8 cellular contexts compared by ENCODE assay signal in genomic region chr20:44475372-44475693, GRCh38. TPM values are rescaled to one million over a fixed set of nuclear protein-coding genes. Genes with fewer than 3 reads are reported as not detected.
DNase-seq lines count a peak whose midpoint lies in the region; ATAC-seq, FAIRE-seq and TF ChIP-seq lines count a peak whose summit lies in the region.

No MANE protein-coding gene starts in this region.

- H3K4me3 ChIP-seq in PC-9 (peak overlapping the region; percentile 88), epithelial cell of proximal tubule (ENCODE audit: low read depth, low read length) (peak overlapping the region; percentile 90), pancreas (peak overlapping the region; percentile 57 to 90 (median 70))

- BruUV-seq in PC-9 (replicated peaks; lab: Mats Ljungman, UMichigan), result no TSS peak

- H3K36me3 ChIP-seq in PC-9 (ENCODE audit: low read depth) (no peaks in the 10 kb centered on the region), pancreas (peaks cover 0 to 4% (median 0%) of the 10 kb centered on the region in 3 donors)

- H3K4me1 ChIP-seq in PC-9 (replicated peaks; ENCODE audit: insufficient read depth) (peaks cover 22% of the 10 kb centered on the region), pancreas (peaks cover 3 to 5% (median 3%) of the 10 kb centered on the region in 3 donors)

- peak overlapping the region; percentile 87 for H2AFZ ChIP-seq in PC-9

- TF ChIP-seq CTCF in PC-9 (conservative IDR thresholded peaks at IDR 0.05), result no peak
- TF ChIP-seq CTCF in epithelial cell of proximal tubule (conservative IDR thresholded peaks at IDR 0.05; ENCODE audit: low read depth, low read length), result no peak
- TF ChIP-seq CTCF in pancreas (IDR thresholded peaks at IDR 0.05), result no peak

- H3K9me3 ChIP-seq in PC-9 (ENCODE audit: insufficient read depth, low read depth) (no peaks in the 10 kb centered on the region), pancreas (no peaks in the 10 kb centered on the region)

- H4K20me1 ChIP-seq in PC-9 (ENCODE audit: insufficient read depth), result no peaks in the 10 kb centered on the region

- H3K4me2 ChIP-seq in PC-9, result peak overlapping the region; percentile 84

- FAIRE-seq in pancreas (lab: Jason Lieb, UNC), result no peak
- no peak for FAIRE-seq in GM19239 (lab: Jason Lieb, UNC)

- intact Hi-C loops in PC-9 (cut with micrococcal nuclease; ENCODE audit: unreplicated experiment) (loop anchor here (1.0 to 5.0 kb wide), 3 partner anchors 135 to 257 kb away; no protein-coding TSS in a partner anchor), pancreas (cut with DNase I) (no loop called here)

- ATAC-seq in pancreas (peak; percentile 3 to 15 (median 10)), GM19351 (IDR thresholded peaks at IDR 0.05; ENCODE audit: unreplicated experiment) (no peak), HG02840 (IDR thresholded peaks at IDR 0.05; ENCODE audit: low FRiP score, unreplicated experiment) (no peak)

- CTCF ChIA-PET in PC-9 (lab: Charles Lee), result no interaction called here

- peaks cover 6% of the 10 kb centered on the region; the same call in 1 of the 2 replicates for H3F3A ChIP-seq in PC-9 (ENCODE audit: insufficient read depth, low read depth)

- H3K27ac ChIP-seq in PC-9 (no peak overlapping the region), pancreas (peak overlapping the region; percentile 55 to 77 (median 73))

- peaks cover 15% of the 10 kb centered on the region for H3K79me2 ChIP-seq in PC-9 (ENCODE audit: low read depth)

- H3K9me2 ChIP-seq in PC-9 (ENCODE audit: insufficient read depth), result no peaks in the 10 kb centered on the region

- DNase-seq in DMS53 (lab: John Stamatoyannopoulos, UW) (peak; percentile 62), PC-9 (no peak), epithelial cell of proximal tubule (ENCODE audit: low read depth) (no peak), pancreas (no peak), GM19239 (ENCODE audit: insufficient read length, low spot score) (no peak), COLO668 (lab: John Stamatoyannopoulos, UW; ENCODE audit: unreplicated experiment) (no peak)

- WGBS in pancreas, 2 donors, result 4 to 6% methylated on average over 2 of the region's 2 CpGs

- POLR2A ChIA-PET in PC-9 (lab: Charles Lee; ENCODE audit: unreplicated experiment), result interaction anchor here (0.6 to 0.7 kb wide), 3 partner anchors 13 to 68 kb away, joined by 3 read pairs; no protein-coding TSS in a partner anchor

- H3K27me3 ChIP-seq in PC-9 (ENCODE audit: insufficient read depth, low read depth), result no peaks in the 10 kb centered on the region
- no peaks in the 10 kb centered on the region for H3K27me3 ChIP-seq in pancreas

RNA-seq across cellular contexts. Expression of gene TTPAL, which starts 0.3 kb away (rescaled TPM):
- total RNA-seq in PC-9 (2021) (28.5 and 31.3 TPM in 2 replicates), epithelial cell of proximal tubule (7.9 and 11.0 TPM in 2 replicates), pancreas (1 to 10 TPM; 5.0 to 8.2 (median 6.9) TPM)
- 1 to 10 TPM; 3.1 to 4.6 TPM for polyA plus RNA-seq in pancreas

RNA-seq across cellular contexts. Expression of gene SERINC3, which starts 46.5 kb away (rescaled TPM):
- 76.0 and 110 TPM in 2 replicates for total RNA-seq in PC-9 (2021)
- total RNA-seq in epithelial cell of proximal tubule, result 36.6 and 43.3 TPM in 2 replicates
- total RNA-seq in pancreas, result 10 to 100 TPM; 29.4 to 52.1 (median 39.1) TPM
- polyA plus RNA-seq in pancreas, result 10 to 100 TPM; 14.5 to 26.5 TPM

Comparison
In these comparisons a context has a peak if more than half of its experiments do, and no peak if none do; other contexts are left out.
1. ATAC-seq: peak in pancreas (4 of 4); none in GM19351 (single experiment) and HG02840 (single experiment).
2. Peak in every context shown above with its lines, with median percentiles within 50 percentile points of each other: H3K4me3 ChIP-seq.